In genomic region chr22:45996241-45997076, GRCh38 we compare ENCODE assay signal across 9 cellular contexts. TPM values are rescaled to one million over a fixed set of nuclear protein-coding genes. Genes with fewer than 3 reads are reported as not detected.
A peak's percentile ranks its signal among the peaks of the same experiment; 100 is the strongest.
DNase-seq lines count a peak whose midpoint lies in the region; ATAC-seq and TF ChIP-seq lines count a peak whose summit lies in the region.
"Had no signal": no experiment of that assay in that cellular context is flagged by ENCODE, and none has a peak within 500 bp of the region (broad histone marks: within the 10 kb centered on the region; RNA-seq: fewer than 3 reads in every experiment).

No MANE protein-coding gene starts in this region.

- H3K36me3 ChIP-seq in RWPE2 (ENCODE audit: low read depth), result no peaks in the 10 kb centered on the region

- no peak for TF ChIP-seq CTCF in RWPE2 (IDR thresholded peaks at IDR 0.05; ENCODE audit: poor library complexity, severe bottlenecking)
- TF ChIP-seq CTCF in fibroblast of villous mesenchyme (IDR thresholded peaks at IDR 0.05; ENCODE audit: insufficient read depth, low read depth, low read length), result no peak

- H3K9me3 ChIP-seq in RWPE2 (ENCODE audit: severe bottlenecking), result no peaks in the 10 kb centered on the region

- H3K27ac ChIP-seq in RWPE2 (ENCODE audit: poor library complexity, severe bottlenecking), result peak overlapping the region; percentile 84

- peaks cover 15% of the 10 kb centered on the region for H3K4me1 ChIP-seq in RWPE2 (ENCODE audit: insufficient read depth, poor library complexity, severe bottlenecking)

- ATAC-seq in RWPE2 (ENCODE audit: low read depth) (no peak), GM19395 (IDR thresholded peaks at IDR 0.05; ENCODE audit: unreplicated experiment) (no peak), HG03159 (IDR thresholded peaks at IDR 0.05; ENCODE audit: unreplicated experiment) (no peak), GM21423 (IDR thresholded peaks at IDR 0.05; ENCODE audit: unreplicated experiment) (no peak)

- H3K27me3 ChIP-seq in RWPE2 (ENCODE audit: insufficient read depth, poor library complexity, severe bottlenecking), result no peaks in the 10 kb centered on the region

- in situ Hi-C loops in Caki2 (cut with HindIII; ENCODE audit: low pct_unique_long_range_greater_than_20kb, low sequenced_read_pairs), result no loop called here

- H3K4me3 ChIP-seq in RWPE2 (ENCODE audit: severe bottlenecking) (no peak overlapping the region), fibroblast of villous mesenchyme (ENCODE audit: low read depth, low read length) (no peak overlapping the region)

- DNase-seq in Caki2 (ENCODE audit: low read depth) (peak; percentile 87), RWPE2 (ENCODE audit: low spot score) (peak; percentile 73), fibroblast of villous mesenchyme (ENCODE audit: low read depth) (peak; percentile 52), renal cortical epithelial cell (ENCODE audit: low read depth) (peak; percentile 76)
- DNase-seq in central memory CD4-positive, alpha-beta T cell, result no peak
- DNase-seq: stimulated activated naive CD4-positive, alpha-beta T cell had no signal

RNA-seq across cellular contexts. Expression of gene WNT7B, which starts 19.5 kb away (rescaled TPM):
- 89.1 and 95.0 TPM in 2 replicates for total RNA-seq in Caki2 (2014; rRNA removed; shearing (Covaris generic); ENCODE audit: low replicate concordance)
- total RNA-seq in fibroblast of villous mesenchyme (under 0.01 and 0.64 TPM in 2 replicates), renal cortical epithelial cell (14.5 and 16.7 TPM in 2 replicates)
